In the genomic region with DNA sequence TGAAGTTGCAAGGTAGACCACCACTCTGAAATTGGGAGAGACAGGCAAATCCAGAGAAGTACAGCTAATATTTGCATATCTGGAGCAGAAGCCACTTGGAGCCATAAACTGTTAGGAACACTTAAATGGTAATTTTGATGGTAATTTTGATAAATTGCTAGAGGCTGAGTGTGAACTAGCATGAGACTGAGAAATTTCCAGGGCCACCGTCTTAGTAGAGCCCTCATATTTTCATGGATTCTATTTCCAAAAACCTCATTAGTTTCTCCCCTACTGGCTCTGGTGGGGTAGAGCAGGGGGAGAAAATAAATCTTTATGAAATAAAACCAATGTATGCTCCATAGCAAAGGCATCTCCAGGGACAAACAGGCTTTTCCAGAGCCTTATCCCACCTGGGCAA, we compare ENCODE assay signal across 6 cellular contexts.
"Had no signal": no experiment of that assay in that cellular context is flagged by ENCODE, and none has a peak within 500 bp of the region (broad histone marks: within the 10 kb centered on the region; RNA-seq: fewer than 3 reads in every experiment).

No MANE protein-coding gene starts in this region.

- H3K4me3 ChIP-seq: K562 had no signal

- H3K4me2 ChIP-seq: KMS-11 had no signal

- H3K27ac ChIP-seq: HL-60, KMS-11 had no signal

- ATAC-seq: HepG2, K562 had no signal

- DNase-seq: KBM-7, KG1 had no signal

- H3K9ac ChIP-seq: KMS-11 had no signal
